Comparison of ENCODE assay signal across 23 cellular contexts in genomic region chr6:85275338-85275985, GRCh38.
DNase-seq lines count a peak whose midpoint lies in the region; ATAC-seq, FAIRE-seq and TF ChIP-seq lines count a peak whose summit lies in the region.
"Had no signal": no experiment of that assay in that cellular context is flagged by ENCODE, and none has a peak within 500 bp of the region (broad histone marks: within the 10 kb centered on the region; RNA-seq: fewer than 3 reads in every experiment).

No MANE protein-coding gene starts in this region.

- H3K9ac ChIP-seq in SK-N-SH: no peak overlapping the region
- no peak overlapping the region for H3K9ac ChIP-seq in GM12878 (ENCODE audit: control insufficient read depth, insufficient read depth, low read length)
- H3K9ac ChIP-seq: BLaER1 had no signal

- H3K4me3 ChIP-seq in SK-N-SH (ENCODE audit: low read depth in 2 of 2, low read length in 1 of 2): no peak overlapping the region
- H3K4me3 ChIP-seq in GM12878: no peak overlapping the region
- H3K4me3 ChIP-seq in tibial nerve: no peak overlapping the region
- H3K4me3 ChIP-seq: BLaER1, HAP-1 had no signal

- H4K20me1 ChIP-seq in SK-N-SH (ENCODE audit: insufficient read depth) (no peaks in the 10 kb centered on the region), GM12878 (ENCODE audit: control insufficient read depth, insufficient read depth) (no peaks in the 10 kb centered on the region)
- H4K20me1 ChIP-seq: BLaER1 had no signal

- no peak overlapping the region for H2AFZ ChIP-seq in SK-N-SH (ENCODE audit: low read depth)
- no peak overlapping the region for H2AFZ ChIP-seq in GM12878 (ENCODE audit: control insufficient read depth, low read depth, low read length)

- DNase-seq in SK-N-SH (no peak), GM12878 (ENCODE audit: low read depth, low spot score) (no peak), erythroblast (lab: John Stamatoyannopoulos, UW) (no peak), inferior parietal cortex (ENCODE audit: extremely low spot score) (no peak), DMS79 (lab: John Stamatoyannopoulos, UW) (no peak), tibial nerve (ENCODE audit: low spot score in 2 of 2) (no peak)
- DNase-seq: Caco-2; CD4-positive, CD25-positive, alpha-beta regulatory T cell; CD8-positive, alpha-beta T cell; DMS153; EL; GDM1; GOT3 had no signal

- no peaks in the 10 kb centered on the region for H3F3A ChIP-seq in SK-N-SH (replicated peaks; ENCODE audit: insufficient read depth)

- POLR2A ChIA-PET in SK-N-SH (lab: Yijun Ruan, JAX) (no interaction called here), GM12878 (lab: Charles Lee) (no interaction called here)

- TF ChIP-seq RAD21 in SK-N-SH (IDR thresholded peaks at IDR 0.05; ENCODE audit: low read length) (no peak), GM12878 (IDR thresholded peaks at IDR 0.05; ENCODE audit: insufficient read depth, low read depth, low read length) (no peak)

- no peak for TF ChIP-seq POLR2A in GM12878 (IDR thresholded peaks at IDR 0.05; ENCODE audit: low read depth, low read length)
- TF ChIP-seq POLR2A in erythroblast (IDR thresholded peaks at IDR 0.05; ENCODE audit: low read length): no peak
- no peak for TF ChIP-seq POLR2A in tibial nerve (IDR thresholded peaks at IDR 0.05)

- no peaks in the 10 kb centered on the region for H3K9me2 ChIP-seq in SK-N-SH

- no peak overlapping the region for H3K27ac ChIP-seq in SK-N-SH (ENCODE audit: low read depth in 2 of 2, low read length in 1 of 2)
- H3K27ac ChIP-seq in GM12878 (ENCODE audit: control insufficient read depth, insufficient read depth): no peak overlapping the region
- H3K27ac ChIP-seq in tibial nerve: no peak overlapping the region
- H3K27ac ChIP-seq: 22Rv1, BLaER1, C4-2B had no signal

- intact Hi-C loops in GM12878 (cut with micrococcal nuclease; ENCODE audit: unreplicated experiment): no loop called here

- no peak for ATAC-seq in SK-N-SH treated with all-trans-retinoic acid at 6 μM for 48 hours
- peak; percentile 46 for ATAC-seq in GM19468 (IDR thresholded peaks at IDR 0.05; ENCODE audit: extremely low read depth, unreplicated experiment)
- no peak; the same call in 2 of the 3 replicates for ATAC-seq in GM12878
- ATAC-seq: CD8-positive, alpha-beta T cell had no signal

- RAD21 ChIA-PET in GM12878 (lab: Charles Lee; ENCODE audit: unreplicated experiment): no interaction called here

- H3K4me1 ChIP-seq in SK-N-SH (ENCODE audit: control insufficient read depth in 1 of 2, insufficient read depth in 2 of 2, low read depth in 1 of 2, low read length in 1 of 2) (no peaks in the 10 kb centered on the region), GM12878 (ENCODE audit: control insufficient read depth, insufficient read depth, low read length) (no peaks in the 10 kb centered on the region), tibial nerve (no peaks in the 10 kb centered on the region)
- H3K4me1 ChIP-seq: BLaER1, Caco-2, HAP-1 had no signal

- H3K4me2 ChIP-seq in SK-N-SH (no peak overlapping the region), GM12878 (ENCODE audit: control insufficient read depth, insufficient read depth) (no peak overlapping the region)
- H3K4me2 ChIP-seq: BLaER1 had no signal

- H3K79me2 ChIP-seq in SK-N-SH (ENCODE audit: insufficient read depth) (no peaks in the 10 kb centered on the region), GM12878 (ENCODE audit: control insufficient read depth, insufficient read depth, low read length) (no peaks in the 10 kb centered on the region)

- TF ChIP-seq EP300 in SK-N-SH (IDR thresholded peaks at IDR 0.05; ENCODE audit: borderline replicate concordance in 1 of 2, low read depth in 1 of 2, low read length in 1 of 2) (no peak), GM12878 (IDR thresholded peaks at IDR 0.05; ENCODE audit: borderline replicate concordance in 1 of 2, control insufficient read depth in 1 of 2, low read depth in 2 of 2, low read length in 2 of 2) (no peak), tibial nerve (IDR thresholded peaks at IDR 0.05) (no peak)

- H3K9me3 ChIP-seq in SK-N-SH (no peaks in the 10 kb centered on the region), GM12878 (replicated peaks; ENCODE audit: control insufficient read depth, insufficient read depth, low read length) (no peaks in the 10 kb centered on the region), tibial nerve (peaks cover 0 to 2% (median 0%) of the 10 kb centered on the region in 4 donors)
- H3K9me3 ChIP-seq: BLaER1, Caco-2, HAP-1 had no signal

- TF ChIP-seq CTCF in SK-N-SH (IDR thresholded peaks at IDR 0.05): no peak
- no peak for TF ChIP-seq CTCF in GM12878 (IDR thresholded peaks at IDR 0.05 in 2 of 3, conservative IDR thresholded peaks at IDR 0.05 in 1 of 3; ENCODE audit: control insufficient read depth in 2 of 3, extremely low read depth in 1 of 3, insufficient read depth in 1 of 3, low read depth in 3 of 3, low read length in 3 of 3)
- TF ChIP-seq CTCF in tibial nerve (IDR thresholded peaks at IDR 0.05): no peak

- H3K36me3 ChIP-seq in SK-N-SH (replicated peaks in 1 of 2; ENCODE audit: control insufficient read depth in 1 of 2, insufficient read depth in 2 of 2, low read length in 1 of 2) (no peaks in the 10 kb centered on the region), GM12878 (ENCODE audit: control insufficient read depth in 2 of 2, insufficient read depth in 2 of 2, low read length in 1 of 2) (no peaks in the 10 kb centered on the region), tibial nerve (no peaks in the 10 kb centered on the region)
- H3K36me3 ChIP-seq: BLaER1, HAP-1 had no signal

- BruUV-seq in GM12878 (replicated peaks; lab: Mats Ljungman, UMichigan): no TSS peak

- in situ Hi-C loops in GM12878 (cut with MboI): no loop called here

- FAIRE-seq in GM12878 (lab: Jason Lieb, UNC): peak; percentile 73
- FAIRE-seq: A204.1, GM12891, GM18507, H54 had no signal

- H3K27me3 ChIP-seq in SK-N-SH (ENCODE audit: insufficient read depth) (peaks cover 8% of the 10 kb centered on the region; the same call in 1 of the 2 replicates), GM12878 (replicated peaks in 1 of 2; ENCODE audit: control insufficient read depth in 2 of 2, insufficient read depth in 2 of 2, low read length in 1 of 2) (no peaks in the 10 kb centered on the region), tibial nerve (no peaks in the 10 kb centered on the region)
- H3K27me3 ChIP-seq: BLaER1 had no signal

- WGBS in SK-N-SH (ENCODE audit: low lambda C conversion rate): 10% methylated on average over 6 of the region's 6 CpGs
- WGBS in GM12878 (ENCODE audit: insufficient coverage, insufficient replicate concordance, low lambda C conversion rate, missing lambda C conversion rate): 0% methylated on average over 6 of the region's 6 CpGs
- 69 to 71% methylated on average over 6 of the region's 6 CpGs for WGBS in tibial nerve, 2 donors

- SMC1A ChIA-PET in GM12878 (lab: Charles Lee; ENCODE audit: uncharacterized antibody, unreplicated experiment): no interaction called here

- CTCF ChIA-PET in SK-N-SH (lab: Yijun Ruan, JAX): no interaction called here
- CTCF ChIA-PET in GM12878 (lab: Yijun Ruan, JAX): no interaction called here

TF ChIP-seq in SK-N-SH treated with all-trans-retinoic acid at 6 μM for 48 hours, 23 proteins besides CTCF, POLR2A, EP300 and RAD21:
- TF ChIP-seq ZC3H10 (CRISPR knock-in tag; IDR thresholded peaks at IDR 0.05) (no peak), ZNF8 (CRISPR knock-in tag; IDR thresholded peaks at IDR 0.05) (peak; percentile 66)

TF ChIP-seq in SK-N-SH, 30 proteins besides CTCF, POLR2A, EP300 and RAD21:
- TF ChIP-seq IRF3 (IDR thresholded peaks at IDR 0.05; ENCODE audit: low read depth, low read length) (no peak), TEAD4 (IDR thresholded peaks at IDR 0.05; ENCODE audit: borderline replicate concordance, insufficient read depth) (no peak), YY1 (IDR thresholded peaks at IDR 0.05; ENCODE audit: low read depth) (no peak), GABPA (IDR thresholded peaks at IDR 0.05; ENCODE audit: low read depth) (no peak), EZH2phosphoT487 (IDR thresholded peaks at IDR 0.05; ENCODE audit: borderline replicate concordance, low read depth) (no peak)

TF ChIP-seq in GM12878, 131 proteins besides CTCF, POLR2A, EP300 and RAD21 (continues in another document):
- no peak for TF ChIP-seq ZNF384 (IDR thresholded peaks at IDR 0.05; ENCODE audit: borderline replicate concordance, low read depth, low read length)
- TF ChIP-seq, protein P1, sequence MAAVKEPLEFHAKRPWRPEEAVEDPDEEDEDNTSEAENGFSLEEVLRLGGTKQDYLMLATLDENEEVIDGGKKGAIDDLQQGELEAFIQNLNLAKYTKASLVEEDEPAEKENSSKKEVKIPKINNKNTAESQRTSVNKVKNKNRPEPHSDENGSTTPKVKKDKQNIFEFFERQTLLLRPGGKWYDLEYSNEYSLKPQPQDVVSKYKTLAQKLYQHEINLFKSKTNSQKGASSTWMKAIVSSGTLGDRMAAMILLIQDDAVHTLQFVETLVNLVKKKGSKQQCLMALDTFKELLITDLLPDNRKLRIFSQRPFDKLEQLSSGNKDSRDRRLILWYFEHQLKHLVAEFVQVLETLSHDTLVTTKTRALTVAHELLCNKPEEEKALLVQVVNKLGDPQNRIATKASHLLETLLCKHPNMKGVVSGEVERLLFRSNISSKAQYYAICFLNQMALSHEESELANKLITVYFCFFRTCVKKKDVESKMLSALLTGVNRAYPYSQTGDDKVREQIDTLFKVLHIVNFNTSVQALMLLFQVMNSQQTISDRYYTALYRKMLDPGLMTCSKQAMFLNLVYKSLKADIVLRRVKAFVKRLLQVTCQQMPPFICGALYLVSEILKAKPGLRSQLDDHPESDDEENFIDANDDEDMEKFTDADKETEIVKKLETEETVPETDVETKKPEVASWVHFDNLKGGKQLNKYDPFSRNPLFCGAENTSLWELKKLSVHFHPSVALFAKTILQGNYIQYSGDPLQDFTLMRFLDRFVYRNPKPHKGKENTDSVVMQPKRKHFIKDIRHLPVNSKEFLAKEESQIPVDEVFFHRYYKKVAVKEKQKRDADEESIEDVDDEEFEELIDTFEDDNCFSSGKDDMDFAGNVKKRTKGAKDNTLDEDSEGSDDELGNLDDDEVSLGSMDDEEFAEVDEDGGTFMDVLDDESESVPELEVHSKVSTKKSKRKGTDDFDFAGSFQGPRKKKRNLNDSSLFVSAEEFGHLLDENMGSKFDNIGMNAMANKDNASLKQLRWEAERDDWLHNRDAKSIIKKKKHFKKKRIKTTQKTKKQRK (IDR thresholded peaks at IDR 0.05; ENCODE audit: low read depth, low read length): no peak
- no peak for TF ChIP-seq RBBP5 (conservative IDR thresholded peaks at IDR 0.05)
